Comparison of ENCODE assay signal across 8 cellular contexts in the genomic region with DNA sequence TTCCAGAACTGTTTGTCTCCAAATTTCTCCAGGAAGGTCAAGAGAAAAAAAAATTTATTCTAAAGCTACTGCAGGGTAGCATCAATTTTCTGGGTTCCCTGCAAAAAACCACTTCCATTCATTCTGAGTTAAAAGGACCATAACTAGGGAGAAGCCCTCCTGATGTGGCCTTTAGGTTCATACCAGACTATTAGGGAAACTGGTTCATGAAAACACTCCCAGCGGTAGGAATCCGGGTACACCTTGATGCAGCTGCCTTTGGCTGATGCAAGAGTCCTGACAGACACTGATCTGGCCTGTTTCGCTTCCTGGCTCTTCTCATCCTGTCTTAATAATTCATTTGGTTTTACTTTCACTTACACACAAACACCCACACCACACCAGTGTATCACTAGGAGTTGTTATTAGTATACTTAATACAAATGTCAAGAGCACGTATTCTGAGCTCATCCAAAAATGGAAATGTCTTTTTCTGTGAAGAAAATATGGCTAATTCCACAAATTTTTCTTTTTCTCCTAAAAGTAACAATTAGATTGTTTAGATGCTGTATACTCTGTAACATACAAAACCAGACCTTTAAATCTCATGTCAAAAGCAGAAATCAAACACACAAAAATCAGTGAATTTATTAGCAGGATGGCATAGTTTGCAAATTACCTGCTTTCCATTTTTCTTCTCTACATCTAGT. TPM values are rescaled to one million over a fixed set of nuclear protein-coding genes. Genes with fewer than 3 reads are reported as not detected.
DNase-seq lines count a peak whose midpoint lies in the region; ATAC-seq, FAIRE-seq and TF ChIP-seq lines count a peak whose summit lies in the region.

No MANE protein-coding gene starts in this region.

- in situ Hi-C loops in HepG2 (cut with HindIII; ENCODE audit: extremely low pct_ligation_motif_present, low pct_unique_long_range_greater_than_20kb), result no loop called here

- H3K9me3 Mint-ChIP-seq in activated naive CD4-positive, alpha-beta T cell treated with anti-CD3 and anti-CD28 coated beads, Interleukin-2, amount 50 U/mL, for 72 hours, result no peaks in the 10 kb centered on the region

- CTCF ChIA-PET in HepG2 (lab: Yijun Ruan, JAX; ENCODE audit: low intra/inter-chr PET ratio, low total read pairs), result no interaction called here

- H2AFZ ChIP-seq in HepG2 (ENCODE audit: low read length), result peak overlapping the region; percentile 18

- H3K4me1 ChIP-seq in HepG2 (ENCODE audit: insufficient read depth, low read length), result peaks cover 41% of the 10 kb centered on the region

- TF ChIP-seq POLR2A in HepG2 (IDR thresholded peaks at IDR 0.05; ENCODE audit: insufficient read depth in 1 of 2, low read depth in 2 of 2, low read length in 2 of 2), result no peak

- TF ChIP-seq RAD21 in HepG2 (CRISPR knock-in tag; IDR thresholded peaks at IDR 0.05), result no peak; the same call in 1 of the 2 replicates

- peak; percentile 48 for TF ChIP-seq CTCF in HepG2 (CRISPR knock-in tag; IDR thresholded peaks at IDR 0.05)

- no TSS peak for BruUV-seq in HepG2 (replicated peaks; lab: Mats Ljungman, UMichigan)

- no peak for FAIRE-seq in HepG2 (lab: Jason Lieb, UNC)

- peak overlapping the region; percentile 73 to 89 for H3K27ac Mint-ChIP-seq in activated naive CD4-positive, alpha-beta T cell treated with anti-CD3 and anti-CD28 coated beads, Interleukin-2, amount 50 U/mL, for 72 hours

- 0 out of 4 replicates have a peak, but pooled peaks of 1 of the 2 experiments have one; percentile 7 for TF ChIP-seq EP300 in HepG2 (IDR thresholded peaks at IDR 0.05; ENCODE audit: low read depth in 2 of 2, low read length in 2 of 2)
- peak; percentile 39; the same call in 1 of the 2 replicates for TF ChIP-seq EP300 in HepG2 (CRISPR knock-in tag; IDR thresholded peaks at IDR 0.05; ENCODE audit: borderline replicate concordance)

- no peaks in the 10 kb centered on the region for H3K36me3 ChIP-seq in HepG2 (replicated peaks in 1 of 2; ENCODE audit: control insufficient read depth in 1 of 2, insufficient read depth in 2 of 2, low read length in 2 of 2)

- POLR2A ChIA-PET in HepG2 (lab: Yijun Ruan, JAX), result interaction anchor here (0.8 to 1.1 kb wide), 2 partner anchors 38 to 155 kb away, joined by 3 read pairs; partner anchors contain the start of gene ARHGAP18

- no peak overlapping the region; the same call in 1 of the 2 replicates for H3K9ac ChIP-seq in HepG2 (ENCODE audit: insufficient read depth, low read depth, low read length)

- H3K36me3 Mint-ChIP-seq in activated naive CD4-positive, alpha-beta T cell treated with anti-CD3 and anti-CD28 coated beads, Interleukin-2, amount 50 U/mL, for 72 hours, result no peaks in the 10 kb centered on the region

- no peak overlapping the region for H3K27ac ChIP-seq in HepG2 (ENCODE audit: extremely low read length, insufficient read depth, low read length)

- 35% methylated on average over 4 of the region's 4 CpGs for WGBS in HepG2 (ENCODE audit: low lambda C conversion rate)

- H3K9me3 ChIP-seq in HepG2 (ENCODE audit: low read length), result no peaks in the 10 kb centered on the region

- ATAC-seq in GM18907 (IDR thresholded peaks at IDR 0.05; ENCODE audit: unreplicated experiment), result peak; percentile 93
- ATAC-seq in HG03064 (IDR thresholded peaks at IDR 0.05; ENCODE audit: low read depth, unreplicated experiment), result peak; percentile 80
- ATAC-seq in activated naive CD4-positive, alpha-beta T cell treated with anti-CD3 and anti-CD28 coated beads, Interleukin-2, amount 50 U/mL, for 72 hours, result peak; percentile 90 to 94
- peak; percentile 93 for ATAC-seq in HepG2

- no peaks in the 10 kb centered on the region for H4K20me1 ChIP-seq in HepG2 (ENCODE audit: insufficient read depth, low read length)

- intact Hi-C loops in HepG2 (cut with micrococcal nuclease; ENCODE audit: unreplicated experiment), result no loop called here

- H3K27me3 ChIP-seq in HepG2 (ENCODE audit: control insufficient read depth in 1 of 2, insufficient read depth in 2 of 2, low read length in 2 of 2), result no peaks in the 10 kb centered on the region

- H3K4me2 ChIP-seq in HepG2 (ENCODE audit: low read depth, low read length), result peak overlapping the region; percentile 60

- H3K79me2 ChIP-seq in HepG2 (ENCODE audit: insufficient read depth, low read length), result no peaks in the 10 kb centered on the region

- DNase-seq in A172 (ENCODE audit: low spot score), result peak; percentile 83
- peak; percentile 75 for DNase-seq in RPMI8226
- peak; percentile 51 to 65 for DNase-seq in activated naive CD4-positive, alpha-beta T cell treated with anti-CD3 and anti-CD28 coated beads, Interleukin-2, amount 50 U/mL, for 72 hours (ENCODE audit: low spot score in 2 of 2)
- DNase-seq in HepG2 (ENCODE audit: low spot score), result peak; percentile 79
- DNase-seq in stimulated activated CD8-positive, alpha-beta memory T cell treated with anti-CD3 and anti-CD28 coated beads, Interleukin-7, amount 100 ng/mL, for 48 hours (ENCODE audit: extremely low read depth in 1 of 2, low read depth in 1 of 2), result peak; percentile 17 to 60
- DNase-seq in NCI-H1436 (lab: John Stamatoyannopoulos, UW), result no peak

- peak overlapping the region in 2 of 3 experiments; percentile 35; a peak in 3 of 6 replicates for H3K4me3 ChIP-seq in HepG2 (replicated peaks in 1 of 3; ENCODE audit: insufficient read depth in 1 of 3, low read depth in 2 of 3, low read length in 3 of 3)

TF ChIP-seq in HepG2, 621 proteins besides CTCF, POLR2A, EP300 and RAD21 (continues in another document):
- no peak for TF ChIP-seq SIN3A (IDR thresholded peaks at IDR 0.05; ENCODE audit: borderline replicate concordance, low read depth, low read length)
- no peak for TF ChIP-seq ZSCAN25 (CRISPR knock-in tag; IDR thresholded peaks at IDR 0.05)
- peak; percentile 99 for TF ChIP-seq TEAD3 (CRISPR knock-in tag; optimal IDR thresholded peaks at IDR 0.05; ENCODE audit: borderline replicate concordance)
- TF ChIP-seq, protein P1, sequence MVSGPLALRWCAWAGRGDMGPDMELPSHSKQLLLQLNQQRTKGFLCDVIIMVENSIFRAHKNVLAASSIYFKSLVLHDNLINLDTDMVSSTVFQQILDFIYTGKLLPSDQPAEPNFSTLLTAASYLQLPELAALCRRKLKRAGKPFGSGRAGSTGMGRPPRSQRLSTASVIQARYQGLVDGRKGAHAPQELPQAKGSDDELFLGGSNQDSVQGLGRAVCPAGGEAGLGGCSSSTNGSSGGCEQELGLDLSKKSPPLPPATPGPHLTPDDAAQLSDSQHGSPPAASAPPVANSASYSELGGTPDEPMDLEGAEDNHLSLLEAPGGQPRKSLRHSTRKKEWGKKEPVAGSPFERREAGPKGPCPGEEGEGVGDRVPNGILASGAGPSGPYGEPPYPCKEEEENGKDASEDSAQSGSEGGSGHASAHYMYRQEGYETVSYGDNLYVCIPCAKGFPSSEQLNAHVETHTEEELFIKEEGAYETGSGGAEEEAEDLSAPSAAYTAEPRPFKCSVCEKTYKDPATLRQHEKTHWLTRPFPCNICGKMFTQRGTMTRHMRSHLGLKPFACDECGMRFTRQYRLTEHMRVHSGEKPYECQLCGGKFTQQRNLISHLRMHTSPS (CRISPR knock-in tag; IDR thresholded peaks at IDR 0.05; ENCODE audit: low read depth), result no peak
- TF ChIP-seq CBX5 (CRISPR knock-in tag; IDR thresholded peaks at IDR 0.05; ENCODE audit: borderline replicate concordance), result peak; percentile 71; the same call in 1 of the 2 replicates
- TF ChIP-seq ZNF546 (CRISPR knock-in tag; conservative IDR thresholded peaks at IDR 0.05), result no peak
- peak; percentile 22; the same call in 1 of the 2 replicates for TF ChIP-seq SOX5 (CRISPR knock-in tag; IDR thresholded peaks at IDR 0.05; ENCODE audit: borderline replicate concordance)
- no peak for TF ChIP-seq PCBP1 (IDR thresholded peaks at IDR 0.05; ENCODE audit: borderline replicate concordance, low read depth, low read length)

RNA-seq across cellular contexts. Expression of gene ARHGAP18, which starts 38.4 kb away (rescaled TPM):
- total RNA-seq in A172 (2014; rRNA removed; shearing (Covaris generic)), result 112 and 140 TPM in 2 replicates
- total RNA-seq in activated naive CD4-positive, alpha-beta T cell treated with anti-CD3 and anti-CD28 coated beads, Interleukin-2, amount 50 U/mL, for 72 hours, result 1 to 10 TPM; 7.7 to 8.7 TPM
- total RNA-seq in HepG2 (2016; rRNA removed; fragmentation: Illumina TruSeq; extraction: Trizol), result 115 and 183 TPM in 2 replicates
- 16.6 and 18.3 TPM in 2 replicates for total RNA-seq in HepG2 (2016; cell fraction: cytosol; rRNA removed; fragmentation: Illumina TruSeq; extraction: Trizol; ENCODE audit: low read depth)
- 116 and 185 TPM in 2 replicates for total RNA-seq in HepG2 (2016; cell fraction: insoluble cytoplasmic fraction; rRNA removed; fragmentation: Illumina TruSeq; extraction: Trizol)
- total RNA-seq in HepG2 (2016; cell fraction: membrane; rRNA removed; fragmentation: Illumina TruSeq; extraction: Trizol), result 53.6 and 60.8 TPM in 2 replicates
- total RNA-seq in HepG2 (2016; cell fraction: nucleus; rRNA removed; fragmentation: Illumina TruSeq; extraction: Trizol), result 89.7 and 91.5 TPM in 2 replicates
- polyA plus RNA-seq in HepG2 (2011; rRNA removed), result 37.8 and 58.2 TPM in 2 replicates
- 24.3 and 29.8 TPM in 2 replicates for polyA plus RNA-seq in HepG2 (2011; cell fraction: cytosol; rRNA removed)
- polyA plus RNA-seq in HepG2 (2011; cell fraction: nucleus; rRNA removed), result 13.1 and 14.2 TPM in 2 replicates
- polyA plus RNA-seq in HepG2 (2012), result 54.6 and 95.7 TPM in 2 replicates
- 6.1 and 6.7 TPM in 2 replicates for polyA plus RNA-seq in HepG2 (2016; cell fraction: cytosol; fragmentation: Illumina TruSeq; extraction: Trizol; ENCODE audit: low read depth)
- polyA plus RNA-seq in HepG2 (2016; cell fraction: insoluble cytoplasmic fraction; fragmentation: Illumina TruSeq; extraction: Trizol; ENCODE audit: low read depth), result 150 and 162 TPM in 2 replicates
- polyA plus RNA-seq in HepG2 (2016; cell fraction: membrane; fragmentation: Illumina TruSeq; extraction: Trizol; ENCODE audit: low read depth), result 21.3 and 24.5 TPM in 2 replicates
- polyA plus RNA-seq in HepG2 (2016; cell fraction: nucleus; fragmentation: Illumina TruSeq; extraction: Trizol; ENCODE audit: insufficient read depth, low read depth), result 65.9 and 66.3 TPM in 2 replicates
- polyA minus RNA-seq in HepG2 (2011; rRNA and poly(A)+ RNA removed; ENCODE audit: low replicate concordance), result 8.2 and 55.6 TPM in 2 replicates
- polyA minus RNA-seq in HepG2 (2011; cell fraction: cytosol; rRNA and poly(A)+ RNA removed), result 60.4 and 69.2 TPM in 2 replicates
- polyA minus RNA-seq in HepG2 (2011; cell fraction: nucleus; rRNA and poly(A)+ RNA removed), result 134 and 144 TPM in 2 replicates
